Comparison of ENCODE assay signal across 15 cellular contexts in genomic region chr20:57661201-57662027, GRCh38. TPM values are rescaled to one million over a fixed set of nuclear protein-coding genes. Genes with fewer than 3 reads are reported as not detected.
DNase-seq lines count a peak whose midpoint lies in the region; ATAC-seq, FAIRE-seq and TF ChIP-seq lines count a peak whose summit lies in the region.
"Had no signal": no experiment of that assay in that cellular context is flagged by ENCODE, and none has a peak within 500 bp of the region (broad histone marks: within the 10 kb centered on the region; RNA-seq: fewer than 3 reads in every experiment).

No MANE protein-coding gene starts in this region.

- no peak for FAIRE-seq in kidney (lab: Jason Lieb, UNC)

- H3K27ac Mint-ChIP-seq in T-helper 2 cell treated with Interferon-gamma antibody and Interleukin-4, amounts not matched to agents 5 μg/mL and 100 μg/mL, for 36 hours = peak overlapping the region; percentile 57

- intact Hi-C loops in kidney (cut with DNase I) = no loop called here

- no peak overlapping the region for H3K9ac ChIP-seq in kidney (ENCODE audit: low read length in 2 of 2)
- no peak overlapping the region for H3K9ac ChIP-seq in subcutaneous abdominal adipose tissue (ENCODE audit: low read length in 5 of 5)

- peak overlapping the region; percentile 28 for H3K27ac ChIP-seq in RWPE2 (ENCODE audit: poor library complexity, severe bottlenecking)
- H3K27ac ChIP-seq in kidney (ENCODE audit: low read depth in 2 of 2, low read length in 2 of 2) = peak overlapping the region; percentile 43 to 51
- peak overlapping the region; percentile 46 for H3K27ac ChIP-seq in subcutaneous abdominal adipose tissue (ENCODE audit: low read depth, low read length)
- H3K27ac ChIP-seq: epithelial cell of prostate had no signal

- no peaks in the 10 kb centered on the region for H3K27me3 ChIP-seq in RWPE2 (ENCODE audit: insufficient read depth, poor library complexity, severe bottlenecking)
- H3K27me3 ChIP-seq in subcutaneous abdominal adipose tissue (ENCODE audit: control insufficient read depth in 5 of 5, insufficient read depth in 4 of 5, low read length in 5 of 5) = no peaks in the 10 kb centered on the region

- H3K36me3 ChIP-seq in RWPE2 (ENCODE audit: low read depth) (peaks cover 79% of the 10 kb centered on the region), kidney (ENCODE audit: control insufficient read depth in 1 of 2, insufficient read depth in 2 of 2, low read length in 2 of 2) (no peaks in the 10 kb centered on the region), subcutaneous abdominal adipose tissue (ENCODE audit: control insufficient read depth in 5 of 5, insufficient read depth in 5 of 5, low read length in 5 of 5) (peaks cover 0 to 41% (median 41%) of the 10 kb centered on the region in 5 donors)

- no peaks in the 10 kb centered on the region for H3K27me3 Mint-ChIP-seq in T-helper 2 cell treated with Interferon-gamma antibody and Interleukin-4, amounts not matched to agents 5 μg/mL and 100 μg/mL, for 36 hours (ENCODE audit: low read depth)

- H3K4me1 ChIP-seq in RWPE2 (ENCODE audit: insufficient read depth, poor library complexity, severe bottlenecking) (peaks cover 20% of the 10 kb centered on the region), kidney (ENCODE audit: control insufficient read depth in 1 of 2, insufficient read depth in 1 of 2, low read depth in 1 of 2, low read length in 2 of 2) (peaks cover 10 to 15% of the 10 kb centered on the region in 2 donors), subcutaneous abdominal adipose tissue (ENCODE audit: control insufficient read depth in 5 of 5, insufficient read depth in 5 of 5, low read length in 5 of 5) (peaks cover 2 to 37% (median 26%) of the 10 kb centered on the region in 5 donors)

- no peak for ATAC-seq in RWPE2 (ENCODE audit: low read depth)

- peaks cover 8% of the 10 kb centered on the region for H3K4me1 Mint-ChIP-seq in T-helper 2 cell treated with Interferon-gamma antibody and Interleukin-4, amounts not matched to agents 5 μg/mL and 100 μg/mL, for 36 hours (ENCODE audit: low read depth)

- TF ChIP-seq CTCF in RWPE2 (IDR thresholded peaks at IDR 0.05; ENCODE audit: poor library complexity, severe bottlenecking) (no peak), kidney (IDR thresholded peaks at IDR 0.05; ENCODE audit: borderline replicate concordance, extremely low read depth, insufficient read depth) (no peak)

- DNase-seq in T-helper 2 cell treated with Interferon-gamma antibody and Interleukin-4, amounts not matched to agents 5 μg/mL and 100 μg/mL, for 36 hours (ENCODE audit: low spot score) = no peak
- DNase-seq in T-helper 2 cell = no peak
- DNase-seq in RWPE2 (ENCODE audit: low spot score) = peak; percentile 86
- DNase-seq in kidney = peak; percentile 84
- no peak for DNase-seq in cerebellar cortex (ENCODE audit: low spot score)
- DNase-seq in NCI-H1417 treated with DMSO at 0.1 percent for 48 hours (lab: John Stamatoyannopoulos, UW) = no peak
- DNase-seq in T1000 (lab: John Stamatoyannopoulos, UW) = no peak
- DNase-seq: ACHN; DND-41; NCI-H1105; NCI-H748 treated with DMSO at 0.1 percent for 48 hours; stimulated activated CD4-positive, alpha-beta T cell treated with anti-CD3 and anti-CD28 coated beads, Interleukin-12 subunit alpha, Interleukin-12 subunit beta, amount 100 ng/mL, for 4 hours; SW 1271 had no signal

- H3K9me3 ChIP-seq in RWPE2 (ENCODE audit: severe bottlenecking) (no peaks in the 10 kb centered on the region), kidney (ENCODE audit: control insufficient read depth in 1 of 2, low read length in 2 of 2) (no peaks in the 10 kb centered on the region), subcutaneous abdominal adipose tissue (ENCODE audit: control insufficient read depth in 5 of 5, low read length in 5 of 5) (no peaks in the 10 kb centered on the region)

- no peaks in the 10 kb centered on the region for H3K9me3 Mint-ChIP-seq in T-helper 2 cell treated with Interferon-gamma antibody and Interleukin-4, amounts not matched to agents 5 μg/mL and 100 μg/mL, for 36 hours

- H3K4me3 Mint-ChIP-seq in T-helper 2 cell treated with Interferon-gamma antibody and Interleukin-4, amounts not matched to agents 5 μg/mL and 100 μg/mL, for 36 hours = no peak overlapping the region

- H3K36me3 Mint-ChIP-seq in T-helper 2 cell treated with Interferon-gamma antibody and Interleukin-4, amounts not matched to agents 5 μg/mL and 100 μg/mL, for 36 hours (ENCODE audit: low read depth) = no peaks in the 10 kb centered on the region

- H3K4me3 ChIP-seq in RWPE2 (ENCODE audit: severe bottlenecking) = no peak overlapping the region
- no peak overlapping the region for H3K4me3 ChIP-seq in kidney (ENCODE audit: low read length in 2 of 2)
- H3K4me3 ChIP-seq in subcutaneous abdominal adipose tissue (ENCODE audit: low read depth in 1 of 5, low read length in 5 of 5) = no peak overlapping the region

RNA-seq across cellular contexts. Expression of gene ZBP1, which starts 41.2 kb away (rescaled TPM):
- 3.7 TPM for total RNA-seq in kidney
- not detected for polyA plus RNA-seq in kidney (ENCODE audit: insufficient read depth, low read depth, low replicate concordance)

RNA-seq across cellular contexts. Expression of gene PMEPA1, which starts 48.4 kb away (rescaled TPM):
- total RNA-seq in kidney = 30.4 TPM
- polyA plus RNA-seq in kidney (ENCODE audit: insufficient read depth, low read depth, low replicate concordance) = 12.9 TPM

Comparison
In these comparisons a context has a peak if more than half of its experiments do, and no peak if none do; other contexts are left out.
1. DNase-seq: peak in RWPE2 (single experiment) and kidney (single experiment); none in T-helper 2 cell treated with Interferon-gamma antibody and Interleukin-4, amounts not matched to agents 5 μg/mL and 100 μg/mL, for 36 hours (single experiment), T-helper 2 cell (0 of 5), cerebellar cortex (single experiment), NCI-H1417 treated with DMSO at 0.1 percent for 48 hours (single experiment) and T1000 (single experiment).
2. Peak in every context shown above with its lines, with median percentiles within 50 percentile points of each other: H3K27ac ChIP-seq.